1 cellular context compared by ENCODE assay signal in the genomic region with DNA sequence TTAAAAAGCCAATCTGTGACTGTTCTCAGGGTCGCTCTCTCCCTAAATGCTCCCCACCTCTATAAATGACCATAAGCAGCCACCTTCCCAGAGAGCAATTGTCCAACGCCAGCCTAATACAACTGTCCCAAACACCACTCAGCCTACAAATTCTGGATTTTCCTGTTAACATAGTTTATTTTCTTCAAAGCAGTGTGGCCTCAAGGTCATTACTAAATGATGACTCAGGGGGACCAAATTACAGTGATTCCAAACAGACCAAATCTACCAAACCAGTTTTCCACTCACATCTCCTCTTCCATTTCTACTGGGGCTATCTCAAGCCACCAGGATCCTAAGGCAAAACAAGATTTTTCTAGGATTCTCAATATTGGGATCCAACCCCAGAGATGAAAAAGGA.
A peak's percentile ranks its signal among the peaks of the same experiment; 100 is the strongest.
TF ChIP-seq lines count a peak whose summit lies in the region.

No MANE protein-coding gene starts in this region.

TF ChIP-seq in HepG2, 621 proteins besides CTCF, POLR2A, EP300 and RAD21:
- TF ChIP-seq ZBTB20 (CRISPR knock-in tag; IDR thresholded peaks at IDR 0.05; ENCODE audit: borderline replicate concordance, low read depth), result no peak
- peak; percentile 9 to 19; a peak in 2 of 4 replicates for TF ChIP-seq MAFK (conservative IDR thresholded peaks at IDR 0.05 in 1 of 2, IDR thresholded peaks at IDR 0.05 in 1 of 2; ENCODE audit: low read length in 2 of 2)
- 0 out of 2 replicates have a peak, but pooled peaks have one; percentile 6 for TF ChIP-seq MAFF (IDR thresholded peaks at IDR 0.05; ENCODE audit: low read depth, low read length)
- no peak for TF ChIP-seq MTF2 (CRISPR knock-in tag; IDR thresholded peaks at IDR 0.05; ENCODE audit: borderline replicate concordance)
- no peak for TF ChIP-seq DNMT1 (CRISPR knock-in tag; IDR thresholded peaks at IDR 0.05)
- no peak for TF ChIP-seq ETV5 (CRISPR knock-in tag; IDR thresholded peaks at IDR 0.05; ENCODE audit: borderline replicate concordance)
TF ChIP-seq in HepG2: peak in this region for 2.
